ENCODE assay signal across 9 cellular contexts in genomic region chr5:76874088-76874581, GRCh38. TPM values are rescaled to one million over a fixed set of nuclear protein-coding genes. Genes with fewer than 3 reads are reported as not detected.
A peak's percentile ranks its signal among the peaks of the same experiment; 100 is the strongest.
DNase-seq lines count a peak whose midpoint lies in the region; ATAC-seq, FAIRE-seq and TF ChIP-seq lines count a peak whose summit lies in the region.
"Had no signal": no experiment of that assay in that cellular context is flagged by ENCODE, and none has a peak within 500 bp of the region (broad histone marks: within the 10 kb centered on the region; RNA-seq: fewer than 3 reads in every experiment).

No MANE protein-coding gene starts in this region.

- H3K36me3 ChIP-seq in PC-9 (ENCODE audit: low read depth), result no peaks in the 10 kb centered on the region
- no peaks in the 10 kb centered on the region for H3K36me3 ChIP-seq in small intestine (ENCODE audit: control insufficient read depth in 2 of 2, insufficient read depth in 2 of 2, low read length in 2 of 2)
- H3K36me3 ChIP-seq: esophagus squamous epithelium had no signal

- CTCF ChIA-PET in PC-9 (lab: Charles Lee), result no interaction called here

- H3K4me3 ChIP-seq in PC-9 (no peak overlapping the region), small intestine (ENCODE audit: low read depth in 1 of 2, low read length in 2 of 2) (no peak overlapping the region)
- H3K4me3 ChIP-seq: esophagus squamous epithelium had no signal

- no peak for ATAC-seq in GM18873 (IDR thresholded peaks at IDR 0.05; ENCODE audit: low FRiP score, unreplicated experiment)
- no peak for ATAC-seq in left ventricle myocardium superior

- peaks cover 9% of the 10 kb centered on the region for H3K4me1 ChIP-seq in PC-9 (replicated peaks; ENCODE audit: insufficient read depth)
- H3K4me1 ChIP-seq in small intestine (ENCODE audit: control insufficient read depth in 2 of 2, insufficient read depth in 1 of 2, low read depth in 1 of 2, low read length in 1 of 2), result peaks cover 0 to 2% of the 10 kb centered on the region in 2 donors
- H3K4me1 ChIP-seq: esophagus squamous epithelium had no signal

- no peak for FAIRE-seq in small intestine (lab: Jason Lieb, UNC)

- POLR2A ChIA-PET in PC-9 (lab: Charles Lee; ENCODE audit: unreplicated experiment), result interaction anchor here (0.7 kb wide), 1 partner anchor 27 kb away, joined by 4 read pairs; no protein-coding TSS in a partner anchor

- H2AFZ ChIP-seq in PC-9, result peak overlapping the region; percentile 65

- no peaks in the 10 kb centered on the region for H4K20me1 ChIP-seq in PC-9 (ENCODE audit: insufficient read depth)

- H3K27ac ChIP-seq in PC-9 (no peak overlapping the region), small intestine (ENCODE audit: low read depth in 1 of 2, low read length in 1 of 2) (no peak overlapping the region)
- H3K27ac ChIP-seq: esophagus squamous epithelium had no signal

- H3K9me3 ChIP-seq in PC-9 (ENCODE audit: insufficient read depth, low read depth) (no peaks in the 10 kb centered on the region), small intestine (ENCODE audit: control insufficient read depth, low read depth) (no peaks in the 10 kb centered on the region)
- H3K9me3 ChIP-seq: esophagus squamous epithelium had no signal

- H3K79me2 ChIP-seq in PC-9 (ENCODE audit: low read depth), result no peaks in the 10 kb centered on the region

- H3K27me3 ChIP-seq in PC-9 (ENCODE audit: insufficient read depth, low read depth) (no peaks in the 10 kb centered on the region), small intestine (ENCODE audit: control insufficient read depth in 2 of 2, insufficient read depth in 2 of 2, low read length in 2 of 2) (no peaks in the 10 kb centered on the region)

- TF ChIP-seq CTCF in GM20000 (IDR thresholded peaks at IDR 0.05; ENCODE audit: extremely low read depth, missing control alignments) (no peak), PC-9 (conservative IDR thresholded peaks at IDR 0.05) (no peak)

- H3K4me2 ChIP-seq in PC-9, result peak overlapping the region; percentile 22; the same call in 1 of the 2 replicates

- 10 to 41% (median 22%) methylated on average over 3 of the region's 3 CpGs for WGBS in small intestine, 3 donors

- BruUV-seq in PC-9 (replicated peaks; lab: Mats Ljungman, UMichigan), result no TSS peak

- no peaks in the 10 kb centered on the region for H3K9me2 ChIP-seq in PC-9 (ENCODE audit: insufficient read depth)

- H3F3A ChIP-seq in PC-9 (ENCODE audit: insufficient read depth, low read depth), result no peaks in the 10 kb centered on the region

- DNase-seq in GM20000 (ENCODE audit: low spot score) (peak; percentile 35), NCI-H128 (lab: John Stamatoyannopoulos, UW; ENCODE audit: unreplicated experiment) (peak; percentile 40), PC-9 (no peak), small intestine (peak; percentile 31), left ventricle myocardium superior (no peak)
- DNase-seq in activated T-cell treated with anti-CD3 and anti-CD28 coated beads, Interleukin-2, amount 50 U/mL, for 1 hour, result no peak
- DNase-seq: activated CD4-positive, alpha-beta T cell treated with anti-CD3 and anti-CD28 coated beads, Interleukin-2, amount 10 ng/mL, durations not matched to agents 7 days and 5 days; esophagus squamous epithelium had no signal

- intact Hi-C loops in PC-9 (cut with micrococcal nuclease; ENCODE audit: unreplicated experiment), result no loop called here
- intact Hi-C loops in left ventricle myocardium superior (cut with micrococcal nuclease), result no loop called here

RNA-seq across cellular contexts. Expression of gene S100Z, which starts 24.3 kb away (rescaled TPM):
- total RNA-seq in PC-9 (2021) (not detected in 2 replicates), left ventricle myocardium superior (0.20 TPM)
- under 1 TPM in 2 of 3 donors, not detected in 1; 0.03 to 0.54 TPM for polyA plus RNA-seq in small intestine

RNA-seq across cellular contexts. Expression of gene F2RL1, which starts 55.3 kb away (rescaled TPM):
- total RNA-seq in PC-9 (2021) (34.5 and 34.6 TPM in 2 replicates), left ventricle myocardium superior (1.1 TPM)
- polyA plus RNA-seq in small intestine, result 10 to 100 TPM; 33.0 to 38.0 (median 35.7) TPM

Comparison
In these comparisons a context has a peak if more than half of its experiments do, and no peak if none do; other contexts are left out.
1. DNase-seq: peak in GM20000 (single experiment), NCI-H128 (single experiment) and small intestine (single experiment); none in PC-9 (0 of 2), activated T-cell treated with anti-CD3 and anti-CD28 coated beads, Interleukin-2, amount 50 U/mL, for 1 hour (single experiment) and left ventricle myocardium superior (single experiment).
2. RNA of gene F2RL1, which starts 55.3 kb away (total RNA-seq): 34.5 to 34.6 TPM in PC-9; 1.1 TPM in left ventricle myocardium superior (single experiment); every median in the first group is over 10 times any median in the second.